ENCODE assay signal across 26 cellular contexts in genomic region chr17:46848534-46848933, GRCh38. TPM values are rescaled to one million over a fixed set of nuclear protein-coding genes. Genes with fewer than 3 reads are reported as not detected.
"Had no signal": no experiment of that assay in that cellular context is flagged by ENCODE, and none has a peak within 500 bp of the region (broad histone marks: within the 10 kb centered on the region; RNA-seq: fewer than 3 reads in every experiment).

No MANE protein-coding gene starts in this region.

- H3K36me3 ChIP-seq: MG63, SJCRH30 had no signal

- H3K4me3 ChIP-seq: MG63, SJCRH30 had no signal

- H3K4me1 ChIP-seq: SJCRH30 had no signal

- H3K27me3 ChIP-seq: SJCRH30 had no signal

- H3K27ac ChIP-seq: RWPE1, SJCRH30 had no signal

- ATAC-seq: Panc1, PC-3, Right ventricle myocardium inferior, SK-N-SH treated with all-trans-retinoic acid at 6 μM for 48 hours had no signal

- DNase-seq: IMR-90, Karpas-422, KG1, MG63, NCI-H1092, NCI-H1105 treated with DMSO at 0.1 percent for 48 hours, NCI-H1417 treated with DMSO at 0.1 percent for 48 hours, NCI-H146, NCI-H1694 treated with DMSO at 0.1 percent for 48 hours, NCI-H1930, NCI-H2081, NCI-H2171, NCI-H226, NCI-H446, NCI-H510A, NCI-H524 treated with DMSO at 0.1 percent for 48 hours, NCI-H69, NCI-H774, PC-3, SHP77 treated with DMSO at 0.1 percent for 48 hours, SJCRH30 had no signal

RNA-seq across cellular contexts. Expression of gene WNT9B, which starts 2.8 kb away (rescaled TPM):
- total RNA-seq: IMR-90, OCI-LY7, PC-3, Right ventricle myocardium inferior, SJCRH30 had no signal
- polyA plus RNA-seq: IMR-90 had no signal
